Comparison of ENCODE assay signal across 7 cellular contexts in genomic region chr19:18000480-18000980, GRCh38. TPM values are rescaled to one million over a fixed set of nuclear protein-coding genes. Genes with fewer than 3 reads are reported as not detected.
DNase-seq lines count a peak whose midpoint lies in the region; ATAC-seq, FAIRE-seq and TF ChIP-seq lines count a peak whose summit lies in the region.

No MANE protein-coding gene starts in this region.

- H3K4me3 ChIP-seq in GM23248 (peak overlapping the region; percentile 90), SU-DHL-6 (ENCODE audit: insufficient read depth, low read length, poor library complexity, severe bottlenecking) (peak overlapping the region; percentile 63), fibroblast of villous mesenchyme (ENCODE audit: low read depth, low read length) (peak overlapping the region; percentile 68)

- H3K27me3 ChIP-seq in GM23248 (replicated peaks; ENCODE audit: insufficient read depth): no peaks in the 10 kb centered on the region
- H3K27me3 ChIP-seq in SU-DHL-6 (ENCODE audit: low read length): no peaks in the 10 kb centered on the region

- ATAC-seq in stimulated activated naive B cell treated with anti-CD40 and anti-IgM and Interleukin-4, amounts not matched to agents 10 μg/mL and 1 μg/mL and 100 μg/mL, for 72 hours (replicated peaks): no peak
- ATAC-seq in SK-N-SH treated with all-trans-retinoic acid at 6 μM for 48 hours: no peak

- peak overlapping the region; percentile 97 for H3K27ac Mint-ChIP-seq in stimulated activated naive B cell treated with anti-CD40 and anti-IgM and Interleukin-4, amounts not matched to agents 10 μg/mL and 1 μg/mL and 100 μg/mL, for 72 hours

- H3K4me3 Mint-ChIP-seq in stimulated activated naive B cell treated with anti-CD40 and anti-IgM and Interleukin-4, amounts not matched to agents 10 μg/mL and 1 μg/mL and 100 μg/mL, for 72 hours: peak overlapping the region; percentile 81 to 83

- H3K27ac ChIP-seq in GM23248: peak overlapping the region; percentile 75
- peak overlapping the region; percentile 87 for H3K27ac ChIP-seq in SU-DHL-6 (ENCODE audit: low read depth, low read length)

- H3K9me3 ChIP-seq in GM23248 (ENCODE audit: low read depth) (no peaks in the 10 kb centered on the region), SU-DHL-6 (ENCODE audit: insufficient read depth, low read length) (no peaks in the 10 kb centered on the region)

- no peak for DNase-seq in GM23248
- DNase-seq in fibroblast of villous mesenchyme (ENCODE audit: low read depth): no peak
- no peak for DNase-seq in stimulated activated naive B cell treated with anti-CD40 and anti-IgM and Interleukin-4, amounts not matched to agents 10 μg/mL and 1 μg/mL and 100 μg/mL, for 72 hours
- DNase-seq in NCI-H69 (lab: John Stamatoyannopoulos, UW): no peak
- DNase-seq in frontal cortex (ENCODE audit: low spot score in 2 of 2): no peak

- H2AFZ ChIP-seq in GM23248 (peak overlapping the region; percentile 79), SU-DHL-6 (ENCODE audit: low read depth, low read length, severe bottlenecking) (no peak overlapping the region)

- peaks cover 2 to 9% of the 10 kb centered on the region in 2 donors for H3K36me3 Mint-ChIP-seq in stimulated activated naive B cell treated with anti-CD40 and anti-IgM and Interleukin-4, amounts not matched to agents 10 μg/mL and 1 μg/mL and 100 μg/mL, for 72 hours

- H3K79me2 ChIP-seq in GM23248 (ENCODE audit: insufficient read depth): peaks cover 21% of the 10 kb centered on the region
- H3K79me2 ChIP-seq in SU-DHL-6 (ENCODE audit: insufficient read depth, low read length): peaks cover 18% of the 10 kb centered on the region

- H3K27me3 Mint-ChIP-seq in stimulated activated naive B cell treated with anti-CD40 and anti-IgM and Interleukin-4, amounts not matched to agents 10 μg/mL and 1 μg/mL and 100 μg/mL, for 72 hours: no peaks in the 10 kb centered on the region

- no peaks in the 10 kb centered on the region for H3K9me3 Mint-ChIP-seq in stimulated activated naive B cell treated with anti-CD40 and anti-IgM and Interleukin-4, amounts not matched to agents 10 μg/mL and 1 μg/mL and 100 μg/mL, for 72 hours

- H3F3A ChIP-seq in GM23248 (ENCODE audit: insufficient read depth) (0 out of 2 replicates have a peak, but pooled peaks cover 4% of the 10 kb centered on the region), SU-DHL-6 (ENCODE audit: insufficient read depth) (peaks cover 7% of the 10 kb centered on the region)

- H3K4me2 ChIP-seq in GM23248 (ENCODE audit: unreplicated experiment) (peak overlapping the region; percentile 80), SU-DHL-6 (ENCODE audit: low read depth, low read length, poor library complexity, severe bottlenecking) (peak overlapping the region; percentile 73)

- H3K9ac ChIP-seq in GM23248: peak overlapping the region; percentile 88
- H3K9ac ChIP-seq in SU-DHL-6 (ENCODE audit: low read length): peak overlapping the region; percentile 75

- H3K36me3 ChIP-seq in GM23248 (ENCODE audit: low read depth): no peaks in the 10 kb centered on the region
- H3K36me3 ChIP-seq in SU-DHL-6 (ENCODE audit: low read length): no peaks in the 10 kb centered on the region

- H4K20me1 ChIP-seq in GM23248 (ENCODE audit: insufficient read depth): no peaks in the 10 kb centered on the region
- no peaks in the 10 kb centered on the region for H4K20me1 ChIP-seq in SU-DHL-6 (ENCODE audit: low read depth, low read length)

- H3K9me2 ChIP-seq in GM23248 (ENCODE audit: insufficient read depth) (no peaks in the 10 kb centered on the region), SU-DHL-6 (replicated peaks; ENCODE audit: insufficient read depth, low read length) (no peaks in the 10 kb centered on the region)

- 8% methylated on average over 9 to 21 of the region's 21 CpGs for WGBS in GM23248 (ENCODE audit: low coverage in 1 of 2, low lambda C conversion rate in 2 of 2, missing lambda C conversion rate in 2 of 2), 2 experiments

- no peak for FAIRE-seq in frontal cortex (lab: Jason Lieb, UNC)

- in situ Hi-C loops in GM23248 (cut with MboI): loop anchor here (10.0 kb wide), 1 partner anchor 54 kb away; no protein-coding TSS in a partner anchor

- H3K4me1 Mint-ChIP-seq in stimulated activated naive B cell treated with anti-CD40 and anti-IgM and Interleukin-4, amounts not matched to agents 10 μg/mL and 1 μg/mL and 100 μg/mL, for 72 hours: peaks cover 16 to 51% of the 10 kb centered on the region in 2 donors

- peaks cover 9% of the 10 kb centered on the region; the same call in 1 of the 2 replicates for H3K4me1 ChIP-seq in GM23248 (ENCODE audit: insufficient read depth)

- TF ChIP-seq CTCF in SU-DHL-6 (IDR thresholded peaks at IDR 0.05; ENCODE audit: insufficient read depth, low read length, poor library complexity, severe bottlenecking) (no peak), fibroblast of villous mesenchyme (IDR thresholded peaks at IDR 0.05; ENCODE audit: insufficient read depth, low read depth, low read length) (no peak)

TF ChIP-seq in SK-N-SH treated with all-trans-retinoic acid at 6 μM for 48 hours, 23 proteins besides CTCF, POLR2A, EP300 and RAD21:
- TF ChIP-seq, protein P1, sequence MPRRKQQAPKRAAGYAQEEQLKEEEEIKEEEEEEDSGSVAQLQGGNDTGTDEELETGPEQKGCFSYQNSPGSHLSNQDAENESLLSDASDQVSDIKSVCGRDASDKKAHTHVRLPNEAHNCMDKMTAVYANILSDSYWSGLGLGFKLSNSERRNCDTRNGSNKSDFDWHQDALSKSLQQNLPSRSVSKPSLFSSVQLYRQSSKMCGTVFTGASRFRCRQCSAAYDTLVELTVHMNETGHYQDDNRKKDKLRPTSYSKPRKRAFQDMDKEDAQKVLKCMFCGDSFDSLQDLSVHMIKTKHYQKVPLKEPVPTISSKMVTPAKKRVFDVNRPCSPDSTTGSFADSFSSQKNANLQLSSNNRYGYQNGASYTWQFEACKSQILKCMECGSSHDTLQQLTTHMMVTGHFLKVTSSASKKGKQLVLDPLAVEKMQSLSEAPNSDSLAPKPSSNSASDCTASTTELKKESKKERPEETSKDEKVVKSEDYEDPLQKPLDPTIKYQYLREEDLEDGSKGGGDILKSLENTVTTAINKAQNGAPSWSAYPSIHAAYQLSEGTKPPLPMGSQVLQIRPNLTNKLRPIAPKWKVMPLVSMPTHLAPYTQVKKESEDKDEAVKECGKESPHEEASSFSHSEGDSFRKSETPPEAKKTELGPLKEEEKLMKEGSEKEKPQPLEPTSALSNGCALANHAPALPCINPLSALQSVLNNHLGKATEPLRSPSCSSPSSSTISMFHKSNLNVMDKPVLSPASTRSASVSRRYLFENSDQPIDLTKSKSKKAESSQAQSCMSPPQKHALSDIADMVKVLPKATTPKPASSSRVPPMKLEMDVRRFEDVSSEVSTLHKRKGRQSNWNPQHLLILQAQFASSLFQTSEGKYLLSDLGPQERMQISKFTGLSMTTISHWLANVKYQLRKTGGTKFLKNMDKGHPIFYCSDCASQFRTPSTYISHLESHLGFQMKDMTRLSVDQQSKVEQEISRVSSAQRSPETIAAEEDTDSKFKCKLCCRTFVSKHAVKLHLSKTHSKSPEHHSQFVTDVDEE (CRISPR knock-in tag; IDR thresholded peaks at IDR 0.05): no peak
- TF ChIP-seq ZFP30 (CRISPR knock-in tag; IDR thresholded peaks at IDR 0.05): no peak
- no peak for TF ChIP-seq ESRRG (CRISPR knock-in tag; IDR thresholded peaks at IDR 0.05)
- TF ChIP-seq CSRNP3 (CRISPR knock-in tag; IDR thresholded peaks at IDR 0.05): no peak
- no peak for TF ChIP-seq POU6F1 (CRISPR knock-in tag; IDR thresholded peaks at IDR 0.05; ENCODE audit: borderline replicate concordance, low read depth)
- TF ChIP-seq ZC3H10 (CRISPR knock-in tag; IDR thresholded peaks at IDR 0.05): no peak
- no peak for TF ChIP-seq GLIS3 (CRISPR knock-in tag; IDR thresholded peaks at IDR 0.05)
- TF ChIP-seq ZNF70 (CRISPR knock-in tag; IDR thresholded peaks at IDR 0.05): no peak
- TF ChIP-seq OSR1 (CRISPR knock-in tag; IDR thresholded peaks at IDR 0.05): no peak
TF ChIP-seq in SK-N-SH treated with all-trans-retinoic acid at 6 μM for 48 hours: peak in this region for 0.

RNA-seq across cellular contexts. Expression of gene ARRDC2, which starts 7.4 kb away (rescaled TPM):
- 15.9 and 19.7 TPM in 2 replicates for total RNA-seq in GM23248 (2014; rRNA removed; shearing (Covaris generic))
- 5.4 and 5.7 TPM in 2 replicates for polyA plus RNA-seq in GM23248 (2016; fragmentation: Nextera tagmentation; extraction: Ambion mirVana)
- total RNA-seq in fibroblast of villous mesenchyme (3.5 and 3.9 TPM in 2 replicates), frontal cortex (1.6 TPM)

RNA-seq across cellular contexts. Expression of gene KCNN1, which starts 33.6 kb away (rescaled TPM):
- not detected in 2 replicates for total RNA-seq in GM23248 (2014; rRNA removed; shearing (Covaris generic))
- polyA plus RNA-seq in GM23248 (2016; fragmentation: Nextera tagmentation; extraction: Ambion mirVana): not detected in 2 replicates
- total RNA-seq in fibroblast of villous mesenchyme (under 0.01 TPM in 2 replicates), frontal cortex (16.3 TPM)

Comparison
In these comparisons a context has a peak if more than half of its experiments do, and no peak if none do; other contexts are left out.
1. RNA of gene KCNN1, which starts 33.6 kb away (total RNA-seq): 16.3 TPM in frontal cortex (single experiment); not detected in GM23248 and under 0.01 TPM in fibroblast of villous mesenchyme; every median in the first group is over 10 times any median in the second.
2. Peak in every context shown above with its lines, with median percentiles within 50 percentile points of each other: H3K4me3 ChIP-seq.